ENCODE assay signal across 17 cellular contexts in the genomic region with DNA sequence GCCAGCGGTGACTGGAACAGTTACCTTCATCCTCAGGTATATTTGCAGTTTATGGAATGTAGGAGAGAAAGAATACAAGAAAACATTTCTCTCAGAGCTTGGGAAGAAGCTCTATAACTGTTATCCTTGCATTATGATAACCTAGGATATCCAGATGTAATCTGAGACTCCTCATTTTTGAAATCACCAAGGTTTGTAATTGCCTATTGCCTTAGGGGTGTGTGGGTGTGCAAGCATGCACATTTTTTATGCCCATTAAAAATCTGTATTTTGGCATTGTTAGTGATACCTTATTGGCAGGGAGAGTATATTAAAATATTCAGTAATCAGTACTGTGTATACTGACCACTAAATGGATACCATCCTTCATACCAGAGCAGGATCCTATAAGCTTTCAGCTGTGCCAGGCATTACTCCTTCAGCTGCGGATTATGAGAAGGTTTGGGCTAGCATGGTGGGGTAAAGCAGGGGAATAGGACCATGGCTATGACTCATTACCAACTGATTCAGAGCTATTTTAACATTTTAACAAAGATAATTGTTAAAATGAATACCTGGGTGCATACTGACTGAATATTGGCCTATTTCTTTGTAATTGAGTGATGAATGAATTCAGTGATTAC. TPM values are rescaled to one million over a fixed set of nuclear protein-coding genes. Genes with fewer than 3 reads are reported as not detected.
A peak's percentile ranks its signal among the peaks of the same experiment; 100 is the strongest.
DNase-seq lines count a peak whose midpoint lies in the region; ATAC-seq and TF ChIP-seq lines count a peak whose summit lies in the region.
"Had no signal": no experiment of that assay in that cellular context is flagged by ENCODE, and none has a peak within 500 bp of the region (broad histone marks: within the 10 kb centered on the region; RNA-seq: fewer than 3 reads in every experiment).

No MANE protein-coding gene starts in this region.

- H3K4me1 Mint-ChIP-seq in stimulated activated memory B cell treated with anti-CD40 and anti-IgM and Interleukin-4, amounts not matched to agents 10 μg/mL and 1 μg/mL and 100 μg/mL, for 72 hours: peaks cover 65% of the 10 kb centered on the region

- H3K4me3 ChIP-seq in MG63 (no peak overlapping the region), breast epithelium (no peak overlapping the region), mesenchymal stem cell (ENCODE audit: insufficient read depth in 1 of 2, low read depth in 1 of 2, low read length in 2 of 2) (no peak overlapping the region), lower leg skin (ENCODE audit: low read depth, poor library complexity, severe bottlenecking) (no peak overlapping the region)
- H3K4me3 ChIP-seq: left ventricle myocardium inferior, prostate gland had no signal

- H3K27me3 ChIP-seq in MG63 (no peaks in the 10 kb centered on the region), breast epithelium (no peaks in the 10 kb centered on the region), mesenchymal stem cell (ENCODE audit: control insufficient read depth in 1 of 2, insufficient read depth in 1 of 2, low read length in 2 of 2) (no peaks in the 10 kb centered on the region)

- H3K27me3 Mint-ChIP-seq in stimulated activated memory B cell treated with anti-CD40 and anti-IgM and Interleukin-4, amounts not matched to agents 10 μg/mL and 1 μg/mL and 100 μg/mL, for 72 hours: no peaks in the 10 kb centered on the region
- H3K27me3 Mint-ChIP-seq: activated CD8-positive, alpha-beta T cell treated with anti-CD3 and anti-CD28 coated beads for 36 hours; naive thymus-derived CD8-positive, alpha-beta T cell had no signal

- no peak overlapping the region for H4K91ac ChIP-seq in mesenchymal stem cell (ENCODE audit: low read length)

- no peaks in the 10 kb centered on the region for H3K9me3 ChIP-seq in MG63
- H3K9me3 ChIP-seq in breast epithelium: peaks cover 0 to 4% of the 10 kb centered on the region in 2 donors
- H3K9me3 ChIP-seq in mesenchymal stem cell (ENCODE audit: control insufficient read depth, low read length): no peaks in the 10 kb centered on the region
- H3K9me3 ChIP-seq: prostate gland had no signal

- H3K14ac ChIP-seq in mesenchymal stem cell (ENCODE audit: low read length in 2 of 2): no peak overlapping the region

- no peak overlapping the region for H2AFZ ChIP-seq in mesenchymal stem cell (ENCODE audit: low read depth, low read length)

- DNase-seq in GM03348 (ENCODE audit: low spot score) (peak; percentile 29), MG63 (peak; percentile 3), breast epithelium (ENCODE audit: low spot score in 2 of 2) (no peak), mesenchymal stem cell (no peak), lower leg skin (ENCODE audit: low spot score in 2 of 2) (no peak)
- DNase-seq in activated CD8-positive, alpha-beta memory T cell treated with anti-CD3 and anti-CD28 coated beads, Interleukin-2, amount 50 U/mL, for 48 hours: no peak
- DNase-seq: activated CD8-positive, alpha-beta T cell treated with anti-CD3 and anti-CD28 coated beads for 36 hours; effector CD4-positive, alpha-beta T cell; GDM1; HCEC 1CT; KBM-7; left ventricle myocardium inferior; naive thymus-derived CD8-positive, alpha-beta T cell; NCI-H187 had no signal

- no peak for TF ChIP-seq CTCF in breast epithelium (IDR thresholded peaks at IDR 0.05)
- TF ChIP-seq CTCF in lower leg skin (IDR thresholded peaks at IDR 0.05): no peak

- H3K36me3 ChIP-seq in MG63: peaks cover 4% of the 10 kb centered on the region
- no peaks in the 10 kb centered on the region for H3K36me3 ChIP-seq in breast epithelium
- H3K36me3 ChIP-seq in mesenchymal stem cell (ENCODE audit: control insufficient read depth in 1 of 2, insufficient read depth in 2 of 2, low read depth in 1 of 2, low read length in 2 of 2): peaks cover 7 to 15% of the 10 kb centered on the region in 2 experiments
- H3K36me3 ChIP-seq: prostate gland had no signal

- no peak overlapping the region for H3K4ac ChIP-seq in mesenchymal stem cell (ENCODE audit: low read depth in 1 of 2, low read length in 2 of 2)

- H3K4me1 ChIP-seq in breast epithelium (peaks cover 0 to 27% of the 10 kb centered on the region in 2 donors), mesenchymal stem cell (ENCODE audit: control insufficient read depth, insufficient read depth, low read depth, low read length) (peaks cover 7% of the 10 kb centered on the region)

- peak overlapping the region; percentile 36 to 58 for H3K27ac ChIP-seq in breast epithelium
- H3K27ac ChIP-seq in mesenchymal stem cell (ENCODE audit: low read length, poor library complexity, severe bottlenecking): no peak overlapping the region
- H3K27ac ChIP-seq: left ventricle myocardium inferior had no signal

- H2BK5ac ChIP-seq in mesenchymal stem cell (ENCODE audit: low read depth, low read length, poor library complexity, severe bottlenecking): no peak overlapping the region

- no peak for ATAC-seq in HG02763 (IDR thresholded peaks at IDR 0.05; ENCODE audit: unreplicated experiment)
- ATAC-seq in stimulated activated memory B cell treated with anti-CD40 and anti-IgM and Interleukin-4, amounts not matched to agents 10 μg/mL and 1 μg/mL and 100 μg/mL, for 72 hours: no peak
- ATAC-seq: activated CD8-positive, alpha-beta T cell treated with anti-CD3 and anti-CD28 coated beads for 36 hours; naive thymus-derived CD8-positive, alpha-beta T cell had no signal

- intact Hi-C loops in breast epithelium (cut with DNase I; ENCODE audit: low total_unique reads): no loop called here
- intact Hi-C loops in lower leg skin (cut with DNase I; ENCODE audit: low total_unique reads): no loop called here

- peak overlapping the region; percentile 6 for H3K9ac ChIP-seq in mesenchymal stem cell (ENCODE audit: low read length)

- no peak overlapping the region for H2AK5ac ChIP-seq in mesenchymal stem cell (ENCODE audit: low read length, severe bottlenecking)

- no peak overlapping the region for H3K4me3 Mint-ChIP-seq in stimulated activated memory B cell treated with anti-CD40 and anti-IgM and Interleukin-4, amounts not matched to agents 10 μg/mL and 1 μg/mL and 100 μg/mL, for 72 hours
- H3K4me3 Mint-ChIP-seq: activated CD8-positive, alpha-beta T cell treated with anti-CD3 and anti-CD28 coated beads for 36 hours had no signal

- H3K9me3 Mint-ChIP-seq in stimulated activated memory B cell treated with anti-CD40 and anti-IgM and Interleukin-4, amounts not matched to agents 10 μg/mL and 1 μg/mL and 100 μg/mL, for 72 hours: peaks cover 2% of the 10 kb centered on the region
- H3K9me3 Mint-ChIP-seq: activated CD8-positive, alpha-beta T cell treated with anti-CD3 and anti-CD28 coated beads for 36 hours had no signal

- H3K79me1 ChIP-seq in mesenchymal stem cell (replicated peaks; ENCODE audit: low read length, poor library complexity, severe bottlenecking): no peaks in the 10 kb centered on the region

- no peak overlapping the region for H2BK120ac ChIP-seq in mesenchymal stem cell (ENCODE audit: low read depth, low read length)

- H3K27ac Mint-ChIP-seq in stimulated activated memory B cell treated with anti-CD40 and anti-IgM and Interleukin-4, amounts not matched to agents 10 μg/mL and 1 μg/mL and 100 μg/mL, for 72 hours: no peak overlapping the region
- H3K27ac Mint-ChIP-seq: activated CD8-positive, alpha-beta T cell treated with anti-CD3 and anti-CD28 coated beads for 36 hours had no signal

- no peak for TF ChIP-seq POLR2A in breast epithelium (IDR thresholded peaks at IDR 0.05)
- no peak for TF ChIP-seq POLR2A in lower leg skin (IDR thresholded peaks at IDR 0.05)

- no peak overlapping the region for H3K4me2 ChIP-seq in mesenchymal stem cell (ENCODE audit: low read length, poor library complexity, severe bottlenecking)

- 100% methylated on average over 1 of the region's 2 CpGs for WGBS in mesenchymal stem cell
- WGBS in lower leg skin, 2 donors: 61 to 72% methylated on average over 2 of the region's 2 CpGs

- no peak overlapping the region for H4K8ac ChIP-seq in mesenchymal stem cell (ENCODE audit: low read length)

- no peak overlapping the region for H3K18ac ChIP-seq in mesenchymal stem cell (ENCODE audit: low read depth in 1 of 2, low read length in 2 of 2)

- H2BK15ac ChIP-seq in mesenchymal stem cell (ENCODE audit: low read depth, poor library complexity, severe bottlenecking): no peak overlapping the region

- no peak overlapping the region for H2BK12ac ChIP-seq in mesenchymal stem cell (ENCODE audit: low read length in 2 of 2)

- no peak overlapping the region for H3K23ac ChIP-seq in mesenchymal stem cell (ENCODE audit: low read length in 2 of 2)

- peaks cover 6% of the 10 kb centered on the region for H3K36me3 Mint-ChIP-seq in stimulated activated memory B cell treated with anti-CD40 and anti-IgM and Interleukin-4, amounts not matched to agents 10 μg/mL and 1 μg/mL and 100 μg/mL, for 72 hours

RNA-seq across cellular contexts. Expression of a gene that starts 8.4 kb away (rescaled TPM):
- total RNA-seq in MG63 (2014; rRNA removed; shearing (Covaris generic); ENCODE audit: low replicate concordance): 7.6 and 8.1 TPM in 2 replicates
- 10 to 100 TPM; 39.2 to 51.2 (median 42.3) TPM for total RNA-seq in breast epithelium
- 26.9 TPM for polyA plus RNA-seq in mesenchymal stem cell (2013, experiment 1 of 2)
- polyA plus RNA-seq in mesenchymal stem cell (2013, experiment 2 of 2): 26.3 TPM
- total RNA-seq in lower leg skin: 10 to 100 TPM; 26.0 to 45.2 (median 37.3) TPM

Comparison
In these comparisons a context has a peak if more than half of its experiments do, and no peak if none do; other contexts are left out.
1. DNase-seq: peak in GM03348 (single experiment) and MG63 (single experiment); none in breast epithelium (0 of 2), mesenchymal stem cell (single experiment), lower leg skin (0 of 2) and activated CD8-positive, alpha-beta memory T cell treated with anti-CD3 and anti-CD28 coated beads, Interleukin-2, amount 50 U/mL, for 48 hours (single experiment).